In genomic region chr18:69161383-69162028, GRCh38 we compare ENCODE assay signal across 10 cellular contexts.
A peak's percentile ranks its signal among the peaks of the same experiment; 100 is the strongest.
DNase-seq lines count a peak whose midpoint lies in the region; ATAC-seq and TF ChIP-seq lines count a peak whose summit lies in the region.
"Had no signal": no experiment of that assay in that cellular context is flagged by ENCODE, and none has a peak within 500 bp of the region (broad histone marks: within the 10 kb centered on the region; RNA-seq: fewer than 3 reads in every experiment).

No MANE protein-coding gene starts in this region.

- CTCF ChIA-PET in Caco-2 (lab: Charles Lee): no interaction called here

- H3K4me3 Mint-ChIP-seq in Caco-2 (ENCODE audit: unreplicated experiment) (no peak overlapping the region), nephron progenitor cell (no peak overlapping the region)

- H3K9me3 Mint-ChIP-seq in Caco-2 (ENCODE audit: unreplicated experiment) (no peaks in the 10 kb centered on the region), nephron progenitor cell (peaks cover 12% of the 10 kb centered on the region)

- H3K27ac Mint-ChIP-seq in Caco-2 (ENCODE audit: unreplicated experiment) (no peak overlapping the region), nephron progenitor cell (peak overlapping the region; percentile 71)

- DNase-seq in Caco-2 (peak; percentile 0 to 17), RPMI7951 (ENCODE audit: low read depth) (peak; percentile 34), fibroblast of pulmonary artery (ENCODE audit: low read depth) (peak; percentile 19), nephron progenitor cell (no peak), mesenteric fat pad (ENCODE audit: low spot score) (no peak), NCI-H2196 treated with DMSO at 0.1 percent for 48 hours (lab: John Stamatoyannopoulos, UW; ENCODE audit: unreplicated experiment) (no peak)
- DNase-seq: Karpas-422, WERI-Rb-1 had no signal

- TF ChIP-seq CTCF in Caco-2 (IDR thresholded peaks at IDR 0.05; ENCODE audit: insufficient read depth in 1 of 2, low read depth in 1 of 2, low read length in 1 of 2, severe bottlenecking in 1 of 2, unreplicated experiment in 1 of 2): no peak
- no peak for TF ChIP-seq CTCF in fibroblast of pulmonary artery (IDR thresholded peaks at IDR 0.05; ENCODE audit: low read length, missing control alignments)
- TF ChIP-seq CTCF in nephron progenitor cell (IDR thresholded peaks at IDR 0.05): no peak

- no peaks in the 10 kb centered on the region for H3K9me3 ChIP-seq in Caco-2

- no TSS peak for BruUV-seq in Caco-2 (replicated peaks; lab: Mats Ljungman, UMichigan)

- H3K4me1 ChIP-seq in Caco-2: no peaks in the 10 kb centered on the region

- POLR2A ChIA-PET in Caco-2 (lab: Charles Lee): no interaction called here

- no peaks in the 10 kb centered on the region for H3K27me3 ChIP-seq in Caco-2 (replicated peaks; ENCODE audit: control insufficient read depth, insufficient read depth, low read length)

- no peaks in the 10 kb centered on the region for H3K36me3 ChIP-seq in Caco-2 (ENCODE audit: control insufficient read depth, insufficient read depth, low read length)
- H3K36me3 ChIP-seq: WERI-Rb-1 had no signal

- H3K36me3 Mint-ChIP-seq in Caco-2 (ENCODE audit: insufficient read depth, unreplicated experiment) (no peaks in the 10 kb centered on the region), nephron progenitor cell (ENCODE audit: low read depth) (no peaks in the 10 kb centered on the region)

- H3K4me3 ChIP-seq in Caco-2 (ENCODE audit: low read depth, low read length): no peak overlapping the region
- H3K4me3 ChIP-seq in fibroblast of pulmonary artery (replicated peaks; ENCODE audit: low read depth, low read length): no peak overlapping the region

- H3K4me1 Mint-ChIP-seq in Caco-2 (ENCODE audit: low read depth, unreplicated experiment): no peaks in the 10 kb centered on the region
- peaks cover 31% of the 10 kb centered on the region for H3K4me1 Mint-ChIP-seq in nephron progenitor cell

- H3K27me3 Mint-ChIP-seq in Caco-2 (ENCODE audit: insufficient read depth, unreplicated experiment) (peaks cover 4% of the 10 kb centered on the region), nephron progenitor cell (ENCODE audit: low read depth, poor library complexity) (no peaks in the 10 kb centered on the region)

- ATAC-seq in HG03196 (IDR thresholded peaks at IDR 0.05; ENCODE audit: unreplicated experiment): no peak
- no peak for ATAC-seq in activated CD4-positive, CD25-positive, alpha-beta regulatory T cell treated with anti-CD3 and anti-CD28 coated beads, Interleukin-2, amount 50 U/mL, for 24 hours

- intact Hi-C loops in Caco-2 (cut with micrococcal nuclease; ENCODE audit: unreplicated experiment): no loop called here

Comparison
In these comparisons a context has a peak if more than half of its experiments do, and no peak if none do; other contexts are left out.
1. DNase-seq: peak in Caco-2 (2 of 2), RPMI7951 (single experiment) and fibroblast of pulmonary artery (single experiment); none in nephron progenitor cell (single experiment), mesenteric fat pad (single experiment) and NCI-H2196 treated with DMSO at 0.1 percent for 48 hours (single experiment).